In genomic region chr2:44652701-44653100, GRCh38 we compare ENCODE assay signal across 1 cellular context.
TF ChIP-seq lines count a peak whose summit lies in the region.

No MANE protein-coding gene starts in this region.

TF ChIP-seq in GM23338, 12 proteins besides CTCF, POLR2A, EP300 and RAD21 (continued from another document):
- TF ChIP-seq ZNF462 (CRISPR knock-in tag; IDR thresholded peaks at IDR 0.05) (no peak), EZH2phosphoT487 (IDR thresholded peaks at IDR 0.05; ENCODE audit: unreplicated experiment) (no peak), ETS1 (IDR thresholded peaks at IDR 0.05) (no peak), REST (IDR thresholded peaks at IDR 0.05; ENCODE audit: unreplicated experiment) (no peak), EZH2 (IDR thresholded peaks at IDR 0.05; ENCODE audit: low read depth, unreplicated experiment) (no peak), ZNF331 (CRISPR knock-in tag; IDR thresholded peaks at IDR 0.05; ENCODE audit: low read depth) (no peak), NANOG (IDR thresholded peaks at IDR 0.05; ENCODE audit: borderline replicate concordance) (no peak), ZNF114 (CRISPR knock-in tag; IDR thresholded peaks at IDR 0.05) (no peak), STAT1 (IDR thresholded peaks at IDR 0.05; ENCODE audit: unreplicated experiment) (no peak), POLR2AphosphoS5 (IDR thresholded peaks at IDR 0.05; ENCODE audit: low read depth) (no peak), JUNB (IDR thresholded peaks at IDR 0.05; ENCODE audit: unreplicated experiment) (no peak)
TF ChIP-seq in GM23338: peak in this region for 0.
